In genomic region chr14:77307099-77307496, GRCh38 we compare ENCODE assay signal across 11 cellular contexts. TPM values are rescaled to one million over a fixed set of nuclear protein-coding genes. Genes with fewer than 3 reads are reported as not detected.
DNase-seq lines count a peak whose midpoint lies in the region; ATAC-seq and TF ChIP-seq lines count a peak whose summit lies in the region.
"Had no signal": no experiment of that assay in that cellular context is flagged by ENCODE, and none has a peak within 500 bp of the region (broad histone marks: within the 10 kb centered on the region; RNA-seq: fewer than 3 reads in every experiment).

No MANE protein-coding gene starts in this region.

- no peaks in the 10 kb centered on the region for H3K27me3 ChIP-seq in SJCRH30
- H3K27me3 ChIP-seq in osteoblast (ENCODE audit: insufficient read depth, low read length) = no peaks in the 10 kb centered on the region
- H3K27me3 ChIP-seq: adrenal gland had no signal

- peak; percentile 24 for DNase-seq in COLO668 (lab: John Stamatoyannopoulos, UW; ENCODE audit: unreplicated experiment)
- peak; percentile 84 to 86 for DNase-seq in SJCRH30
- DNase-seq in foreskin fibroblast = peak; percentile 22 to 67
- DNase-seq in osteoblast (ENCODE audit: insufficient read length, low spot score, missing footprints) = no peak
- DNase-seq in NCI-H748 (lab: John Stamatoyannopoulos, UW; ENCODE audit: unreplicated experiment) = no peak
- DNase-seq in RPMI8226 = no peak
- no peak for DNase-seq in stimulated activated CD4-positive, alpha-beta T cell treated with anti-CD3 and anti-CD28 coated beads, Interleukin-15, amount 100 ng/mL, for 24 hours
- DNase-seq: adrenal gland, natural killer cell had no signal

- H3K4me1 ChIP-seq in SJCRH30 (peaks cover 56% of the 10 kb centered on the region), osteoblast (ENCODE audit: insufficient read depth, low read length) (peaks cover 30% of the 10 kb centered on the region)

- H3K27ac ChIP-seq in SJCRH30 = peak overlapping the region; percentile 100
- H3K27ac ChIP-seq in osteoblast (ENCODE audit: low read depth, low read length) = peak overlapping the region; percentile 34
- H3K27ac ChIP-seq: adrenal gland had no signal

- H2AFZ ChIP-seq in osteoblast (ENCODE audit: low read length) = peak overlapping the region; percentile 10

- peaks cover 6% of the 10 kb centered on the region for H3K79me2 ChIP-seq in osteoblast (ENCODE audit: insufficient read depth, low read length)

- peak overlapping the region; percentile 16 for H3K4me3 ChIP-seq in SJCRH30
- no peak overlapping the region for H3K4me3 ChIP-seq in foreskin fibroblast (ENCODE audit: low read depth in 1 of 2, low read length in 2 of 2)
- H3K4me3 ChIP-seq in osteoblast (ENCODE audit: insufficient read depth, low read length) = peak overlapping the region; percentile 6
- H3K4me3 ChIP-seq: adrenal gland had no signal

- H3K9me3 ChIP-seq in SJCRH30 (replicated peaks) (no peaks in the 10 kb centered on the region), osteoblast (ENCODE audit: low read depth, low read length) (no peaks in the 10 kb centered on the region)
- H3K9me3 ChIP-seq: adrenal gland had no signal

- H3K36me3 ChIP-seq in SJCRH30 (0 out of 2 replicates have a peak, but pooled peaks cover 8% of the 10 kb centered on the region), osteoblast (ENCODE audit: insufficient read depth, low read length) (peaks cover 10% of the 10 kb centered on the region)
- H3K36me3 ChIP-seq: adrenal gland had no signal

- no peak for ATAC-seq in GM19395 (IDR thresholded peaks at IDR 0.05; ENCODE audit: unreplicated experiment)
- ATAC-seq: activated CD4-positive, CD25-positive, alpha-beta regulatory T cell treated with anti-CD3 and anti-CD28 coated beads, Interleukin-2, amount 50 U/mL, for 24 hours; natural killer cell had no signal

- TF ChIP-seq CTCF in foreskin fibroblast (IDR thresholded peaks at IDR 0.05; ENCODE audit: low read depth, low read length) (no peak), osteoblast (IDR thresholded peaks at IDR 0.05; ENCODE audit: extremely low read depth, low read depth, low read length) (no peak)

- peak overlapping the region; percentile 39 for H3K4me2 ChIP-seq in osteoblast (ENCODE audit: insufficient read depth, low read length)

- peaks cover 8% of the 10 kb centered on the region for H4K20me1 ChIP-seq in osteoblast (ENCODE audit: insufficient read depth, low read length)

RNA-seq across cellular contexts. Expression of gene POMT2, which starts 13.6 kb away (rescaled TPM):
- 27.0 and 30.2 TPM in 2 replicates for total RNA-seq in SJCRH30 (2014; rRNA removed; shearing (Covaris generic))
- total RNA-seq in osteoblast = 11.6 and 13.3 TPM in 2 replicates

RNA-seq across cellular contexts. Expression of gene GSTZ1, which starts 13.7 kb away (rescaled TPM):
- total RNA-seq in SJCRH30 (2014; rRNA removed; shearing (Covaris generic)) = 10.3 and 14.3 TPM in 2 replicates
- total RNA-seq in osteoblast = 34.8 and 38.0 TPM in 2 replicates

RNA-seq across cellular contexts. Expression of gene NGB, which starts 36.1 kb away (rescaled TPM):
- not detected in 2 replicates for total RNA-seq in SJCRH30 (2014; rRNA removed; shearing (Covaris generic))
- not detected in 2 replicates for total RNA-seq in osteoblast
- total RNA-seq: natural killer cell had no signal

Comparison
In these comparisons a context has a peak if more than half of its experiments do, and no peak if none do; other contexts are left out.
1. DNase-seq: peak in COLO668 (single experiment), SJCRH30 (2 of 2) and foreskin fibroblast (2 of 2); none in osteoblast (single experiment), NCI-H748 (single experiment), RPMI8226 (single experiment) and stimulated activated CD4-positive, alpha-beta T cell treated with anti-CD3 and anti-CD28 coated beads, Interleukin-15, amount 100 ng/mL, for 24 hours (single experiment).
2. H3K4me3 ChIP-seq: peak in SJCRH30 (single experiment) and osteoblast (single experiment); none in foreskin fibroblast (0 of 2).